Comparison of ENCODE assay signal across 27 cellular contexts in the genomic region with DNA sequence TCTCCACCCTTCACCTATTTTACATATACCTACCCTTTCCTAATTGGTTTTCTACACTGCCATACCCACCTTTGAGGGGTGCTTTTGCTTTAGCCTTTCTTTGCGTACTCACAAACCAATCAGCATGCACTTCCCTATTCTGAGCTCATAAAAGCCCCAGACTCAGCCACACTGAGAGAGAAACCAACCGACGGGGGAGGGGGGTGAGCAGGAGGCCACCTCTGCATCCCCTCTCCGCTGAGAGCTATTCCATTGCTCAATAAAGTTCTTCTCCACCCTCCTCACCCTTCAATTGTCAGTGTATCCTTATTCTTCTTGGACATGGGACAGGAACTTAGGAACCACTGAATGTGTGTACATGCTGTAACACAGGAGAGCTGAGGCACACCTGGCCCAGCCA. TPM values are rescaled to one million over a fixed set of nuclear protein-coding genes. Genes with fewer than 3 reads are reported as not detected.
"Had no signal": no experiment of that assay in that cellular context is flagged by ENCODE, and none has a peak within 500 bp of the region (broad histone marks: within the 10 kb centered on the region; RNA-seq: fewer than 3 reads in every experiment).

No MANE protein-coding gene starts in this region.

- H2AFZ ChIP-seq: hepatocyte had no signal

- DNase-seq: activated CD4-positive, alpha-beta T cell treated with anti-CD3 and anti-CD28 coated beads, Interleukin-2, amount 50 U/mL, for 4 hours; activated CD8-positive, alpha-beta memory T cell treated with anti-CD3 and anti-CD28 coated beads, Interleukin-2, amount 50 U/mL, for 48 hours; activated naive CD4-positive, alpha-beta T cell; activated T-cell treated with anti-CD3 and anti-CD28 coated beads, Interleukin-2, amount 50 U/mL, for 4 hours; adrenal gland; brain microvascular endothelial cell; central memory CD4-positive, alpha-beta T cell; dermis blood vessel endothelial cell; effector CD8-positive, alpha-beta T cell; foreskin melanocyte; kidney glomerular epithelial cell; left lung; naive thymus-derived CD8-positive, alpha-beta T cell; ovary; right cardiac atrium; stimulated activated CD4-positive, alpha-beta T cell treated with anti-CD3 and anti-CD28 coated beads, Interleukin-12 subunit alpha, Interleukin-12 subunit beta, amount 100 ng/mL, for 4 hours; substantia nigra; T1000; thyroid gland had no signal

- H3K27me3 ChIP-seq: adrenal gland, ascending aorta, brain microvascular endothelial cell, hepatocyte, left lung, ovary, thyroid gland had no signal

- H3K36me3 ChIP-seq: adrenal gland, ascending aorta, brain microvascular endothelial cell, left lung, ovary, thyroid gland had no signal

- H3K4me2 ChIP-seq: hepatocyte had no signal

- H3K4me1 ChIP-seq: ascending aorta, left lung, thyroid gland had no signal

- H3K4me1 Mint-ChIP-seq: mesothelial cell of epicardium; naive thymus-derived CD8-positive, alpha-beta T cell; WTC11 had no signal

- H3K79me2 ChIP-seq: hepatocyte had no signal

- H3K27ac ChIP-seq: adrenal gland, ascending aorta, brain microvascular endothelial cell, hepatocyte, left lung, ovary, thyroid gland had no signal

- ATAC-seq: activated T-cell treated with anti-CD3 and anti-CD28 coated beads, Interleukin-2, amount 50 U/mL, for 4 hours; left lung; naive thymus-derived CD8-positive, alpha-beta T cell; right cardiac atrium; WTC11 had no signal

- H3K9me3 ChIP-seq: adrenal gland, ascending aorta, thyroid gland had no signal

- H3K4me3 ChIP-seq: adrenal gland, ascending aorta, hepatocyte, left lung, lung, ovary, thyroid gland had no signal

- H3K9me3 Mint-ChIP-seq: activated T-cell treated with anti-CD3 and anti-CD28 coated beads, Interleukin-2, amount 50 U/mL, for 4 hours had no signal

- H3K27ac Mint-ChIP-seq: activated naive CD8-positive, alpha-beta T cell; activated T-helper 2 cell treated with anti-CD3 and anti-CD28 coated beads, Interferon-gamma antibody, Interleukin-2, Interleukin-4, amounts not matched to agents 10 μg/mL and 5 μg/mL and 100 μg/mL, durations not matched to agents 14 hours and 24 hours and 36 hours; mesothelial cell of epicardium; stimulated activated naive CD8-positive, alpha-beta T cell treated with anti-CD3 and anti-CD28 coated beads, Interleukin-15, Interleukin-2, amounts not matched to agents 100 ng/mL and 50 ng/mL, for 24 hours; WTC11 had no signal

- H3K4me3 Mint-ChIP-seq: activated naive CD8-positive, alpha-beta T cell; activated T-cell treated with anti-CD3 and anti-CD28 coated beads, Interleukin-2, amount 50 U/mL, for 4 hours; mesothelial cell of epicardium; naive thymus-derived CD8-positive, alpha-beta T cell; stimulated activated naive CD8-positive, alpha-beta T cell treated with anti-CD3 and anti-CD28 coated beads, Interleukin-15, Interleukin-2, amounts not matched to agents 100 ng/mL and 50 ng/mL, for 24 hours; WTC11 had no signal

RNA-seq across cellular contexts. Expression of a gene that starts 9.0 kb away (rescaled TPM):
- total RNA-seq: naive thymus-derived CD8-positive, alpha-beta T cell had no signal
